ENCODE assay signal across 14 cellular contexts in genomic region chr4:152112887-152113286, GRCh38.
DNase-seq lines count a peak whose midpoint lies in the region; ATAC-seq and TF ChIP-seq lines count a peak whose summit lies in the region.
"Had no signal": no experiment of that assay in that cellular context is flagged by ENCODE, and none has a peak within 500 bp of the region (broad histone marks: within the 10 kb centered on the region; RNA-seq: fewer than 3 reads in every experiment).

No MANE protein-coding gene starts in this region.

- H3K4me1 Mint-ChIP-seq in activated naive CD8-positive, alpha-beta T cell treated with anti-CD3 and anti-CD28 coated beads, Interleukin-2, amount 50 U/mL, for 24 hours = peaks cover 70% of the 10 kb centered on the region

- TF ChIP-seq CTCF in hepatocyte (IDR thresholded peaks at IDR 0.05; ENCODE audit: poor library complexity) (no peak), testis (IDR thresholded peaks at IDR 0.05) (no peak)

- H3K9me3 ChIP-seq in hepatocyte (ENCODE audit: low read depth) (no peaks in the 10 kb centered on the region), testis (no peaks in the 10 kb centered on the region)
- H3K9me3 ChIP-seq: left ventricle myocardium inferior, upper lobe of right lung had no signal

- H3K4me1 ChIP-seq in hepatocyte (ENCODE audit: insufficient read depth) (no peaks in the 10 kb centered on the region), testis (no peaks in the 10 kb centered on the region)

- H3K27me3 Mint-ChIP-seq in activated naive CD8-positive, alpha-beta T cell treated with anti-CD3 and anti-CD28 coated beads, Interleukin-2, amount 50 U/mL, for 24 hours = no peaks in the 10 kb centered on the region

- TF ChIP-seq POLR2A in GM18505 (IDR thresholded peaks at IDR 0.05; ENCODE audit: borderline replicate concordance, extremely low read depth, insufficient read depth, insufficient read length) (no peak), testis (IDR thresholded peaks at IDR 0.05) (no peak)

- H3K4me3 ChIP-seq in hepatocyte (no peak overlapping the region), testis (no peak overlapping the region)
- H3K4me3 ChIP-seq: left ventricle myocardium inferior, upper lobe of right lung had no signal

- H3K36me3 ChIP-seq in hepatocyte (replicated peaks; ENCODE audit: insufficient read depth, low read depth) (no peaks in the 10 kb centered on the region), testis (ENCODE audit: low read depth, missing control alignments) (no peaks in the 10 kb centered on the region)
- H3K36me3 ChIP-seq: left ventricle myocardium inferior, upper lobe of right lung had no signal

- H3K4me2 ChIP-seq in hepatocyte = no peak overlapping the region

- H3K9me2 ChIP-seq in hepatocyte (replicated peaks; ENCODE audit: insufficient read depth) = no peaks in the 10 kb centered on the region

- no peaks in the 10 kb centered on the region for H3K79me2 ChIP-seq in hepatocyte

- H4K20me1 ChIP-seq in hepatocyte (ENCODE audit: insufficient read depth, poor library complexity, severe bottlenecking) = no peaks in the 10 kb centered on the region

- peak overlapping the region; percentile 17 for H3K27ac Mint-ChIP-seq in activated naive CD8-positive, alpha-beta T cell treated with anti-CD3 and anti-CD28 coated beads, Interleukin-2, amount 50 U/mL, for 24 hours

- H3K36me3 Mint-ChIP-seq in activated naive CD8-positive, alpha-beta T cell treated with anti-CD3 and anti-CD28 coated beads, Interleukin-2, amount 50 U/mL, for 24 hours (ENCODE audit: low read depth) = peaks cover 6% of the 10 kb centered on the region
- H3K36me3 Mint-ChIP-seq: IgD-negative memory B cell had no signal

- 80% methylated on average over 2 of the region's 2 CpGs for WGBS in hepatocyte (ENCODE audit: low lambda C conversion rate, missing lambda C conversion rate)
- WGBS in testis, 2 donors = 70 to 81% methylated on average over 2 of the region's 2 CpGs

- H3K27me3 ChIP-seq in hepatocyte (no peaks in the 10 kb centered on the region), testis (no peaks in the 10 kb centered on the region)
- H3K27me3 ChIP-seq: upper lobe of right lung had no signal

- H3K4me3 Mint-ChIP-seq in activated naive CD8-positive, alpha-beta T cell treated with anti-CD3 and anti-CD28 coated beads, Interleukin-2, amount 50 U/mL, for 24 hours = no peak overlapping the region
- H3K4me3 Mint-ChIP-seq: IgD-negative memory B cell had no signal

- intact Hi-C loops in testis (cut with DNase I; ENCODE audit: low total_unique reads) = no loop called here

- peaks cover 4% of the 10 kb centered on the region for H3K9me3 Mint-ChIP-seq in activated naive CD8-positive, alpha-beta T cell treated with anti-CD3 and anti-CD28 coated beads, Interleukin-2, amount 50 U/mL, for 24 hours
- H3K9me3 Mint-ChIP-seq: IgD-negative memory B cell had no signal

- no peak overlapping the region for H2AFZ ChIP-seq in hepatocyte

- no peak for DNase-seq in activated naive CD8-positive, alpha-beta T cell treated with anti-CD3 and anti-CD28 coated beads, Interleukin-2, amount 50 U/mL, for 24 hours
- no peak for DNase-seq in hepatocyte (ENCODE audit: low spot score)
- no peak for DNase-seq in NCI-H1417 (lab: John Stamatoyannopoulos, UW)
- no peak for DNase-seq in NCI-H226
- DNase-seq in testis = no peak
- DNase-seq: caudate nucleus, foreskin melanocyte, left ventricle myocardium inferior, NCI-H2171, upper lobe of right lung had no signal

- ATAC-seq in GM18505 (IDR thresholded peaks at IDR 0.05; ENCODE audit: unreplicated experiment) (peak; percentile 83), GM19468 (IDR thresholded peaks at IDR 0.05; ENCODE audit: extremely low read depth, unreplicated experiment) (peak; percentile 26), HG03066 (IDR thresholded peaks at IDR 0.05; ENCODE audit: low read depth, unreplicated experiment) (peak; percentile 83)
- peak; percentile 17 for ATAC-seq in activated naive CD8-positive, alpha-beta T cell treated with anti-CD3 and anti-CD28 coated beads, Interleukin-2, amount 50 U/mL, for 24 hours

- H3K27ac ChIP-seq in hepatocyte (no peak overlapping the region), testis (no peak overlapping the region)
- H3K27ac ChIP-seq: left ventricle myocardium inferior, upper lobe of right lung had no signal

Comparison
In these comparisons a context has a peak if more than half of its experiments do, and no peak if none do; other contexts are left out.
1. ATAC-seq: peak in every context shown above with its lines; median percentile 83 in GM18505; 83 in HG03066; 26 in GM19468; 17 in activated naive CD8-positive, alpha-beta T cell treated with anti-CD3 and anti-CD28 coated beads, Interleukin-2, amount 50 U/mL, for 24 hours.